ENCODE assay signal across 1 cellular context in genomic region chr19:49808762-49809154, GRCh38.
TF ChIP-seq lines count a peak whose summit lies in the region.

No MANE protein-coding gene starts in this region.

TF ChIP-seq in K562, 482 proteins besides CTCF, POLR2A, EP300 and RAD21:
- TF ChIP-seq USF2 (CRISPR knock-in tag; IDR thresholded peaks at IDR 0.05) (no peak), FIP1L1 (IDR thresholded peaks at IDR 0.05; ENCODE audit: low read depth, low read length, poor library complexity, severe bottlenecking) (peak; percentile 3), ZBTB33 (CRISPR knock-in tag; IDR thresholded peaks at IDR 0.05) (peak; percentile 98), EGR1 (conservative IDR thresholded peaks at IDR 0.05) (peak; percentile 39; the same call in 1 of the 2 replicates), ATF1 (CRISPR knock-in tag; IDR thresholded peaks at IDR 0.05) (no peak), ATF1 (tag; IDR thresholded peaks at IDR 0.05) (0 out of 2 replicates have a peak, but pooled peaks have one; percentile 24), SMARCE1 (IDR thresholded peaks at IDR 0.05) (0 out of 2 replicates have a peak, but pooled peaks have one; percentile 16), FOXA3 (CRISPR knock-in tag; conservative IDR thresholded peaks at IDR 0.05 in 1 of 2, IDR thresholded peaks at IDR 0.05 in 1 of 2) (no peak), PHF8 (IDR thresholded peaks at IDR 0.05; ENCODE audit: borderline replicate concordance, low read length) (peak; percentile 21; the same call in 1 of the 2 replicates), TFAP4 (CRISPR knock-in tag; IDR thresholded peaks at IDR 0.05; ENCODE audit: borderline replicate concordance) (0 out of 2 replicates have a peak, but pooled peaks have one; percentile 7), POLR2G (IDR thresholded peaks at IDR 0.05; ENCODE audit: low read depth, low read length) (peak; percentile 37; the same call in 1 of the 2 replicates), VEZF1 (CRISPR knock-in tag; IDR thresholded peaks at IDR 0.05) (peak; percentile 93), PRDM10 (IDR thresholded peaks at IDR 0.05; ENCODE audit: partially characterized antibody) (peak; percentile 23), CREM (IDR thresholded peaks at IDR 0.05; ENCODE audit: low read depth) (peak; percentile 63), RBFOX2 (IDR thresholded peaks at IDR 0.05; ENCODE audit: low read depth, low read length) (peak; percentile 33; the same call in 1 of the 2 replicates), PKNOX1 (IDR thresholded peaks at IDR 0.05) (0 out of 2 replicates have a peak, but pooled peaks have one; percentile 10), GABPB1 (CRISPR knock-in tag; IDR thresholded peaks at IDR 0.05) (peak; percentile 21; the same call in 1 of the 2 replicates), SRSF1 (IDR thresholded peaks at IDR 0.05; ENCODE audit: low read depth, low read length) (no peak), NR4A1 (CRISPR knock-in tag; IDR thresholded peaks at IDR 0.05) (no peak), NR4A1 (tag; IDR thresholded peaks at IDR 0.05) (no peak), SUPT5H (IDR thresholded peaks at IDR 0.05) (peak; percentile 64), HDAC1 (IDR thresholded peaks at IDR 0.05) (0 out of 4 replicates have a peak, but pooled peaks of 1 of the 2 experiments have one; percentile 18), FOXP1 (CRISPR knock-in tag; IDR thresholded peaks at IDR 0.05) (0 out of 2 replicates have a peak, but pooled peaks have one; percentile 20), CREB1 (IDR thresholded peaks at IDR 0.05) (no peak; the same call in 1 of the 2 replicates), CREB1 (CRISPR knock-in tag; IDR thresholded peaks at IDR 0.05) (peak; percentile 70; the same call in 1 of the 2 replicates), POLR3A (IDR thresholded peaks at IDR 0.05; ENCODE audit: borderline replicate concordance, extremely low read depth, insufficient read depth, insufficient read length) (no peak), SP1 (CRISPR knock-in tag; IDR thresholded peaks at IDR 0.05) (peak; percentile 70; the same call in 1 of the 2 replicates), PHF21A (IDR thresholded peaks at IDR 0.05; ENCODE audit: borderline replicate concordance, low read depth) (no peak), ARID4B (CRISPR knock-in tag; IDR thresholded peaks at IDR 0.05) (0 out of 2 replicates have a peak, but pooled peaks have one; percentile 33), RNF219 (CRISPR knock-in tag; IDR thresholded peaks at IDR 0.05) (no peak), MLLT1 (IDR thresholded peaks at IDR 0.05) (0 out of 4 replicates have a peak, but pooled peaks of 1 of the 2 experiments have one; percentile 29)
